9 cellular contexts compared by ENCODE assay signal in genomic region chr12:50187084-50187900, GRCh38. TPM values are rescaled to one million over a fixed set of nuclear protein-coding genes. Genes with fewer than 3 reads are reported as not detected.
DNase-seq lines count a peak whose midpoint lies in the region; ATAC-seq lines count a peak whose summit lies in the region.
"Had no signal": no experiment of that assay in that cellular context is flagged by ENCODE, and none has a peak within 500 bp of the region (broad histone marks: within the 10 kb centered on the region; RNA-seq: fewer than 3 reads in every experiment).

No MANE protein-coding gene starts in this region.

- no peaks in the 10 kb centered on the region for H3K9me3 Mint-ChIP-seq in activated naive CD4-positive, alpha-beta T cell treated with anti-CD3 and anti-CD28 coated beads for 36 hours
- H3K9me3 Mint-ChIP-seq in effector memory CD8-positive, alpha-beta T cell = no peaks in the 10 kb centered on the region
- H3K9me3 Mint-ChIP-seq: neural crest cell had no signal

- no peaks in the 10 kb centered on the region for H3K27me3 Mint-ChIP-seq in activated naive CD4-positive, alpha-beta T cell treated with anti-CD3 and anti-CD28 coated beads for 36 hours (ENCODE audit: low read depth)
- H3K27me3 Mint-ChIP-seq in effector memory CD8-positive, alpha-beta T cell = no peaks in the 10 kb centered on the region

- H3K36me3 ChIP-seq in MG63 = peaks cover 57% of the 10 kb centered on the region

- intact Hi-C loops in activated naive CD4-positive, alpha-beta T cell treated with anti-CD3 and anti-CD28 coated beads for 36 hours (cut with micrococcal nuclease) = no loop called here

- H3K4me3 ChIP-seq in MG63 = no peak overlapping the region

- DNase-seq in activated naive CD4-positive, alpha-beta T cell treated with anti-CD3 and anti-CD28 coated beads for 36 hours = peak; percentile 45
- DNase-seq in activated naive CD4-positive, alpha-beta T cell treated with anti-CD3 and anti-CD28 coated beads, Interleukin-2, amount 50 U/mL, for 16 hours = no peak
- DNase-seq in MG63 (peak; percentile 71), NCI-H2227 treated with DMSO at 0.1 percent for 48 hours (lab: John Stamatoyannopoulos, UW) (no peak), NCI-H2227 (lab: John Stamatoyannopoulos, UW; ENCODE audit: unreplicated experiment) (no peak), SK-N-DZ (ENCODE audit: low spot score) (no peak)
- no peak for DNase-seq in effector memory CD8-positive, alpha-beta T cell
- DNase-seq in stimulated activated CD8-positive, alpha-beta memory T cell treated with anti-CD3 and anti-CD28 coated beads, Interleukin-15, amount 100 ng/mL, for 48 hours (ENCODE audit: low read depth in 2 of 2) = peak; percentile 45 to 50

- peaks cover 5% of the 10 kb centered on the region for H3K36me3 Mint-ChIP-seq in activated naive CD4-positive, alpha-beta T cell treated with anti-CD3 and anti-CD28 coated beads for 36 hours (ENCODE audit: low read depth)
- peaks cover 15% of the 10 kb centered on the region for H3K36me3 Mint-ChIP-seq in effector memory CD8-positive, alpha-beta T cell (ENCODE audit: insufficient read depth)

- no peaks in the 10 kb centered on the region for H3K27me3 ChIP-seq in MG63

- CTCF ChIA-PET in activated naive CD4-positive, alpha-beta T cell treated with anti-CD3 and anti-CD28 coated beads for 36 hours (lab: Charles Lee) = interaction anchor here (0.6 to 3.2 kb wide), 7 partner anchors 11 to 128 kb away, joined by 3 to 12 read pairs (median 5); partner anchors contain the start of genes CERS5 and COX14

- H3K9me3 ChIP-seq in MG63 = no peaks in the 10 kb centered on the region

- H3K4me3 Mint-ChIP-seq in activated naive CD4-positive, alpha-beta T cell treated with anti-CD3 and anti-CD28 coated beads for 36 hours = no peak overlapping the region
- no peak overlapping the region for H3K4me3 Mint-ChIP-seq in effector memory CD8-positive, alpha-beta T cell
- H3K4me3 Mint-ChIP-seq: neural crest cell had no signal

- H3K27ac Mint-ChIP-seq in activated naive CD4-positive, alpha-beta T cell treated with anti-CD3 and anti-CD28 coated beads for 36 hours = peak overlapping the region; percentile 61
- H3K27ac Mint-ChIP-seq in effector memory CD8-positive, alpha-beta T cell = peak overlapping the region; percentile 12 to 77

- no peak for ATAC-seq in effector memory CD8-positive, alpha-beta T cell (replicated peaks)

- H3K4me1 Mint-ChIP-seq in activated naive CD4-positive, alpha-beta T cell treated with anti-CD3 and anti-CD28 coated beads for 36 hours (ENCODE audit: low read depth) = peaks cover 29% of the 10 kb centered on the region
- H3K4me1 Mint-ChIP-seq in effector memory CD8-positive, alpha-beta T cell (ENCODE audit: low read depth in 2 of 2) = peaks cover 3 to 5% of the 10 kb centered on the region in 2 donors
- H3K4me1 Mint-ChIP-seq: neural crest cell had no signal

RNA-seq across cellular contexts. Expression of gene CERS5, which starts 20.1 kb away (rescaled TPM):
- total RNA-seq in activated naive CD4-positive, alpha-beta T cell treated with anti-CD3 and anti-CD28 coated beads for 36 hours = 10 to 100 TPM; 32.6 to 33.6 TPM
- 38.6 and 40.3 TPM in 2 replicates for total RNA-seq in MG63 (2014; rRNA removed; shearing (Covaris generic); ENCODE audit: low replicate concordance)
- polyA plus RNA-seq in SK-N-DZ (2014; cell fraction: cytosol; rRNA removed) = 26.2 and 36.2 TPM in 2 replicates
- polyA plus RNA-seq in SK-N-DZ (2014; cell fraction: nucleus; rRNA removed) = 34.9 and 42.6 TPM in 2 replicates

Comparison
In these comparisons a context has a peak if more than half of its experiments do, and no peak if none do; other contexts are left out.
1. DNase-seq: peak in activated naive CD4-positive, alpha-beta T cell treated with anti-CD3 and anti-CD28 coated beads for 36 hours (single experiment), MG63 (single experiment) and stimulated activated CD8-positive, alpha-beta memory T cell treated with anti-CD3 and anti-CD28 coated beads, Interleukin-15, amount 100 ng/mL, for 48 hours (2 of 2); none in activated naive CD4-positive, alpha-beta T cell treated with anti-CD3 and anti-CD28 coated beads, Interleukin-2, amount 50 U/mL, for 16 hours (single experiment), effector memory CD8-positive, alpha-beta T cell (0 of 3), NCI-H2227 treated with DMSO at 0.1 percent for 48 hours (single experiment), NCI-H2227 (single experiment) and SK-N-DZ (single experiment).